ENCODE assay signal across 10 cellular contexts in genomic region chr6:36676142-36677058, GRCh38. TPM values are rescaled to one million over a fixed set of nuclear protein-coding genes. Genes with fewer than 3 reads are reported as not detected.
DNase-seq lines count a peak whose midpoint lies in the region; ATAC-seq and TF ChIP-seq lines count a peak whose summit lies in the region.
"Had no signal": no experiment of that assay in that cellular context is flagged by ENCODE, and none has a peak within 500 bp of the region (broad histone marks: within the 10 kb centered on the region; RNA-seq: fewer than 3 reads in every experiment).

No MANE protein-coding gene starts in this region.

- ATAC-seq in body of pancreas (no peak), GM18519 (IDR thresholded peaks at IDR 0.05; ENCODE audit: low FRiP score, unreplicated experiment) (no peak), GM21786 (IDR thresholded peaks at IDR 0.05; ENCODE audit: unreplicated experiment) (no peak)
- ATAC-seq in natural killer cell treated with Interleukin-12 subunit alpha and Interleukin-12 subunit beta and Interleukin-15 and Interleukin-18, amount 100 ng/mL, for 72 hours = no peak

- H3K4me1 Mint-ChIP-seq in natural killer cell treated with Interleukin-12 subunit alpha and Interleukin-12 subunit beta and Interleukin-15 and Interleukin-18, amount 100 ng/mL, for 72 hours (ENCODE audit: low read depth in 2 of 2) = peaks cover 37 to 46% of the 10 kb centered on the region in 2 donors

- H3K27ac Mint-ChIP-seq in natural killer cell treated with Interleukin-12 subunit alpha and Interleukin-12 subunit beta and Interleukin-15 and Interleukin-18, amount 100 ng/mL, for 72 hours = peak overlapping the region; percentile 78 to 98

- 62 to 65% methylated on average over 4 of the region's 4 CpGs for WGBS in body of pancreas, 2 donors

- in situ Hi-C loops in KBM-7 (cut with MboI; ENCODE audit: low pct_unique_long_range_greater_than_20kb, low sequenced_read_pairs) = no loop called here

- no peak overlapping the region for H3K4me3 ChIP-seq in body of pancreas

- H3K27me3 ChIP-seq in body of pancreas = no peaks in the 10 kb centered on the region

- peak in 1 of 3 donors; percentile 33 for TF ChIP-seq POLR2A in body of pancreas (IDR thresholded peaks at IDR 0.05)

- H3K27me3 Mint-ChIP-seq in natural killer cell treated with Interleukin-12 subunit alpha and Interleukin-12 subunit beta and Interleukin-15 and Interleukin-18, amount 100 ng/mL, for 72 hours = no peaks in the 10 kb centered on the region

- H3K36me3 Mint-ChIP-seq in natural killer cell treated with Interleukin-12 subunit alpha and Interleukin-12 subunit beta and Interleukin-15 and Interleukin-18, amount 100 ng/mL, for 72 hours = peaks cover 15% of the 10 kb centered on the region

- H3K9me3 ChIP-seq in body of pancreas = no peaks in the 10 kb centered on the region

- TF ChIP-seq CTCF in body of pancreas (IDR thresholded peaks at IDR 0.05) = no peak

- intact Hi-C loops in body of pancreas (cut with DNase I) = no loop called here

- no peaks in the 10 kb centered on the region for H3K36me3 ChIP-seq in body of pancreas (replicated peaks in 1 of 2; ENCODE audit: insufficient read depth in 1 of 2, low read depth in 2 of 2)

- DNase-seq in COLO668 (lab: John Stamatoyannopoulos, UW; ENCODE audit: unreplicated experiment) (peak; percentile 17), KBM-7 (peak; percentile 83), body of pancreas (peak in 1 of 4 donors; percentile 64), NCI-H187 (lab: John Stamatoyannopoulos, UW) (no peak), medulla oblongata (ENCODE audit: extremely low spot score) (no peak)
- DNase-seq in natural killer cell treated with Interleukin-12 subunit alpha and Interleukin-12 subunit beta and Interleukin-15 and Interleukin-18, amount 100 ng/mL, for 72 hours (ENCODE audit: low spot score) = peak; percentile 69

- peaks cover 35% of the 10 kb centered on the region for H3K4me1 ChIP-seq in body of pancreas

- no peaks in the 10 kb centered on the region for H3K9me3 Mint-ChIP-seq in natural killer cell treated with Interleukin-12 subunit alpha and Interleukin-12 subunit beta and Interleukin-15 and Interleukin-18, amount 100 ng/mL, for 72 hours

- peak overlapping the region; percentile 93 for H3K4me3 Mint-ChIP-seq in natural killer cell treated with Interleukin-12 subunit alpha and Interleukin-12 subunit beta and Interleukin-15 and Interleukin-18, amount 100 ng/mL, for 72 hours

- peak overlapping the region in 3 of 4 donors; percentile 12 to 99 (median 52) for H3K27ac ChIP-seq in body of pancreas

RNA-seq across cellular contexts. Expression of gene CDKN1A, which starts 2.1 kb away (rescaled TPM):
- total RNA-seq in body of pancreas = 10 to 100 TPM; 75.2 to 84.3 TPM
- total RNA-seq in natural killer cell treated with Interleukin-12 subunit alpha and Interleukin-12 subunit beta and Interleukin-15 and Interleukin-18, amount 100 ng/mL, for 72 hours = 100 to 1,000 TPM; 176 to 617 TPM

RNA-seq across cellular contexts. Expression of gene RAB44, which starts 21.2 kb away (rescaled TPM):
- total RNA-seq in body of pancreas = under 1 TPM in 1 of 2 donors, not detected in 1; 0.26 TPM
- 1 to 10 TPM; 4.1 to 7.9 TPM for total RNA-seq in natural killer cell treated with Interleukin-12 subunit alpha and Interleukin-12 subunit beta and Interleukin-15 and Interleukin-18, amount 100 ng/mL, for 72 hours
- total RNA-seq: NCI-H460, pulmonary artery endothelial cell had no signal

Comparison
In these comparisons a context has a peak if more than half of its experiments do, and no peak if none do; other contexts are left out.
1. DNase-seq: peak in COLO668 (single experiment), KBM-7 (single experiment) and natural killer cell treated with Interleukin-12 subunit alpha and Interleukin-12 subunit beta and Interleukin-15 and Interleukin-18, amount 100 ng/mL, for 72 hours (single experiment); none in NCI-H187 (0 of 2) and medulla oblongata (single experiment).
2. RNA of gene RAB44, which starts 21.2 kb away (total RNA-seq): 4.1 to 7.9 TPM in natural killer cell treated with Interleukin-12 subunit alpha and Interleukin-12 subunit beta and Interleukin-15 and Interleukin-18, amount 100 ng/mL, for 72 hours; 0.26 TPM in body of pancreas; every median in the first group is over 4 times any median in the second.